In genomic region chr2:222734690-222735014, GRCh38 we compare ENCODE assay signal across 12 cellular contexts.
DNase-seq lines count a peak whose midpoint lies in the region; ATAC-seq and TF ChIP-seq lines count a peak whose summit lies in the region.
"Had no signal": no experiment of that assay in that cellular context is flagged by ENCODE, and none has a peak within 500 bp of the region (broad histone marks: within the 10 kb centered on the region; RNA-seq: fewer than 3 reads in every experiment).

No MANE protein-coding gene starts in this region.

- H3K27me3 ChIP-seq in endodermal cell (ENCODE audit: control insufficient read depth, insufficient read depth, low read length, poor library complexity, severe bottlenecking): peaks cover 70% of the 10 kb centered on the region

- DNase-seq in GM20000 (ENCODE audit: low spot score) (peak; percentile 35), endodermal cell (no peak), SIG-M5 treated with dmso at 0.1 percent for 504 hours (lab: John Stamatoyannopoulos, UW; ENCODE audit: unreplicated experiment) (no peak), kidney tubule cell (ENCODE audit: low spot score) (no peak)
- no peak for DNase-seq in activated T-helper 2 cell treated with anti-CD3 and anti-CD28 coated beads, Interferon-gamma antibody, Interleukin-2, Interleukin-4, amounts not matched to agents 10 μg/mL and 5 μg/mL and 100 μg/mL, durations not matched to agents 14 hours and 24 hours and 36 hours (ENCODE audit: low spot score)
- DNase-seq in activated effector memory CD4-positive, alpha-beta T cell treated with Interleukin-2 at 50 U/mL for 16 hours: no peak
- DNase-seq: Caco-2, NCI-H2081 had no signal

- H3K4me3 ChIP-seq in endodermal cell (ENCODE audit: low read length): no peak overlapping the region

- H3K9ac ChIP-seq in endodermal cell (ENCODE audit: extremely low read depth, low read length, poor library complexity, severe bottlenecking): no peak overlapping the region

- TF ChIP-seq CTCF in GM20000 (IDR thresholded peaks at IDR 0.05; ENCODE audit: extremely low read depth, missing control alignments) (no peak), endodermal cell (conservative IDR thresholded peaks at IDR 0.05) (no peak)

- H3K4me1 Mint-ChIP-seq in endodermal cell: no peaks in the 10 kb centered on the region
- peaks cover 15% of the 10 kb centered on the region for H3K4me1 Mint-ChIP-seq in activated T-helper 2 cell treated with anti-CD3 and anti-CD28 coated beads, Interferon-gamma antibody, Interleukin-2, Interleukin-4, amounts not matched to agents 10 μg/mL and 5 μg/mL and 100 μg/mL, durations not matched to agents 14 hours and 24 hours and 36 hours (ENCODE audit: low read depth)

- H3K9me3 ChIP-seq in endodermal cell (ENCODE audit: control insufficient read depth, low read length): no peaks in the 10 kb centered on the region
- H3K9me3 ChIP-seq: Caco-2 had no signal

- peak overlapping the region; percentile 50 for H3K27ac ChIP-seq in endodermal cell (ENCODE audit: low read depth, low read length)
- H3K27ac ChIP-seq: HL-60 had no signal

- ATAC-seq in GM18502 (IDR thresholded peaks at IDR 0.05; ENCODE audit: poor library complexity, unreplicated experiment): peak; percentile 81
- peak; percentile 65 for ATAC-seq in HG03045 (IDR thresholded peaks at IDR 0.05; ENCODE audit: unreplicated experiment)
- ATAC-seq: SK-N-SH treated with all-trans-retinoic acid at 6 μM for 48 hours had no signal

- peaks cover 51% of the 10 kb centered on the region for H3K27me3 Mint-ChIP-seq in endodermal cell (ENCODE audit: insufficient read depth)
- peaks cover 25% of the 10 kb centered on the region for H3K27me3 Mint-ChIP-seq in activated T-helper 2 cell treated with anti-CD3 and anti-CD28 coated beads, Interferon-gamma antibody, Interleukin-2, Interleukin-4, amounts not matched to agents 10 μg/mL and 5 μg/mL and 100 μg/mL, durations not matched to agents 14 hours and 24 hours and 36 hours (ENCODE audit: low read depth)

- no peak overlapping the region for H3K4me3 Mint-ChIP-seq in endodermal cell
- H3K4me3 Mint-ChIP-seq in activated T-helper 2 cell treated with anti-CD3 and anti-CD28 coated beads, Interferon-gamma antibody, Interleukin-2, Interleukin-4, amounts not matched to agents 10 μg/mL and 5 μg/mL and 100 μg/mL, durations not matched to agents 14 hours and 24 hours and 36 hours (ENCODE audit: low read depth): no peak overlapping the region

- no peaks in the 10 kb centered on the region for H3K36me3 Mint-ChIP-seq in endodermal cell (ENCODE audit: low read depth)
- H3K36me3 Mint-ChIP-seq in activated T-helper 2 cell treated with anti-CD3 and anti-CD28 coated beads, Interferon-gamma antibody, Interleukin-2, Interleukin-4, amounts not matched to agents 10 μg/mL and 5 μg/mL and 100 μg/mL, durations not matched to agents 14 hours and 24 hours and 36 hours (ENCODE audit: low read depth): no peaks in the 10 kb centered on the region

- H3K4me1 ChIP-seq in endodermal cell (ENCODE audit: control insufficient read depth, insufficient read depth, low read length): no peaks in the 10 kb centered on the region

- 89 to 95% methylated on average over 1 of the region's 1 CpG for WGBS in endodermal cell (ENCODE audit: insufficient coverage in 1 of 2, insufficient read length in 1 of 2), 2 experiments

- intact Hi-C loops in activated T-helper 2 cell treated with anti-CD3 and anti-CD28 coated beads, Interferon-gamma antibody, Interleukin-2, Interleukin-4, amounts not matched to agents 10 μg/mL and 5 μg/mL and 100 μg/mL, durations not matched to agents 14 hours and 24 hours and 36 hours (cut with micrococcal nuclease): no loop called here

- H3K36me3 ChIP-seq in endodermal cell (ENCODE audit: control insufficient read depth, insufficient read depth, low read length): no peaks in the 10 kb centered on the region

- H3K9me3 Mint-ChIP-seq in endodermal cell: no peaks in the 10 kb centered on the region
- no peaks in the 10 kb centered on the region for H3K9me3 Mint-ChIP-seq in activated T-helper 2 cell treated with anti-CD3 and anti-CD28 coated beads, Interferon-gamma antibody, Interleukin-2, Interleukin-4, amounts not matched to agents 10 μg/mL and 5 μg/mL and 100 μg/mL, durations not matched to agents 14 hours and 24 hours and 36 hours

- H3K27ac Mint-ChIP-seq in endodermal cell: no peak overlapping the region
- H3K27ac Mint-ChIP-seq in activated T-helper 2 cell treated with anti-CD3 and anti-CD28 coated beads, Interferon-gamma antibody, Interleukin-2, Interleukin-4, amounts not matched to agents 10 μg/mL and 5 μg/mL and 100 μg/mL, durations not matched to agents 14 hours and 24 hours and 36 hours: no peak overlapping the region
